In the genomic region with DNA sequence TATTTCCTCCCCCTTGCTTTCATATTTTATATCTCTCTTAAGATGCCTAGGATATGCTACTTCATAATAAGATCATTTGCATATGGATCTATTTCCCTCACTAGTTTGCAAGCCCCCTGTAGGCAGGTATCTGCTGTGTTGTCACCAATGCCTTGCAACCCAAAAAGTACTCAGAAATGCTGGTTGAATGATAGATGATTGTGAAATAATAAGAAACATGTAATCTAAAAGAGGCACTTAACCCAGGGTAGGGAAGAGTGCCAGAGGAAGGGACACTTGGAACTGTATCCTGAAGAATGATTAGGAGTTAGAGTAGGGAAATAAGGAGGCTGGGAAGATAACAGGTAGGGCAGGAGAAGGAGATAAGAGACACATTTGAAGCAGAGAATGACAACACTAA, we compare ENCODE assay signal across 28 cellular contexts. TPM values are rescaled to one million over a fixed set of nuclear protein-coding genes. Genes with fewer than 3 reads are reported as not detected.
A peak's percentile ranks its signal among the peaks of the same experiment; 100 is the strongest.
DNase-seq lines count a peak whose midpoint lies in the region; ATAC-seq, FAIRE-seq and TF ChIP-seq lines count a peak whose summit lies in the region.
"Had no signal": no experiment of that assay in that cellular context is flagged by ENCODE, and none has a peak within 500 bp of the region (broad histone marks: within the 10 kb centered on the region; RNA-seq: fewer than 3 reads in every experiment).

No MANE protein-coding gene starts in this region.

- CTCF ChIA-PET in K562 (lab: Yijun Ruan, JAX; ENCODE audit: low intra/inter-chr PET ratio), result no interaction called here

- no peak overlapping the region for H3K23ac ChIP-seq in H9 (ENCODE audit: insufficient read length, low read depth, low read length)

- no TSS peak for BruUV-seq in K562 (replicated peaks; lab: Mats Ljungman, UMichigan)

- H3K56ac ChIP-seq in H9 (ENCODE audit: insufficient read length, low read depth, low read length), result no peak overlapping the region

- POLR2A ChIA-PET in K562 (lab: Yijun Ruan, JAX), result interaction anchor here (1.1 to 1.3 kb wide), 2 partner anchors 10 to 11 kb away, joined by 4 read pairs; no protein-coding TSS in a partner anchor

- H4K91ac ChIP-seq in H9 (ENCODE audit: insufficient read length, low read depth, low read length), result no peak overlapping the region

- no peak overlapping the region for H3K4me3 Mint-ChIP-seq in H9
- no peak overlapping the region for H3K4me3 Mint-ChIP-seq in stimulated activated naive B cell treated with anti-CD40 and anti-IgM and Interleukin-4, amounts not matched to agents 10 μg/mL and 1 μg/mL and 100 μg/mL, for 72 hours
- H3K4me3 Mint-ChIP-seq: CD14-positive monocyte; CD4-positive, alpha-beta memory T cell; CD4-positive, CD25-positive, alpha-beta regulatory T cell; CD8-positive, alpha-beta memory T cell had no signal

- no peak for ATAC-seq in K562
- no peak for ATAC-seq in stimulated activated naive B cell treated with anti-CD40 and anti-IgM and Interleukin-4, amounts not matched to agents 10 μg/mL and 1 μg/mL and 100 μg/mL, for 72 hours (replicated peaks)
- ATAC-seq: A549, GM12878 had no signal

- in situ Hi-C loops in K562 (cut with MboI), result no loop called here

- no peaks in the 10 kb centered on the region for H3K4me1 Mint-ChIP-seq in H9
- peaks cover 2 to 6% of the 10 kb centered on the region in 2 donors for H3K4me1 Mint-ChIP-seq in stimulated activated naive B cell treated with anti-CD40 and anti-IgM and Interleukin-4, amounts not matched to agents 10 μg/mL and 1 μg/mL and 100 μg/mL, for 72 hours
- H3K4me1 Mint-ChIP-seq: CD14-positive monocyte had no signal

- no peak overlapping the region for H3K27ac Mint-ChIP-seq in H9
- H3K27ac Mint-ChIP-seq in stimulated activated naive B cell treated with anti-CD40 and anti-IgM and Interleukin-4, amounts not matched to agents 10 μg/mL and 1 μg/mL and 100 μg/mL, for 72 hours, result no peak overlapping the region

- no peak for TF ChIP-seq RAD21 in K562 (CRISPR knock-in tag; conservative IDR thresholded peaks at IDR 0.05 in 1 of 2, IDR thresholded peaks at IDR 0.05 in 1 of 2)

- no peak for TF ChIP-seq EP300 in K562 (IDR thresholded peaks at IDR 0.05; ENCODE audit: low read length)

- H2BK15ac ChIP-seq in H9 (ENCODE audit: low read depth, low read length), result no peak overlapping the region

- no peaks in the 10 kb centered on the region for H3K9me1 ChIP-seq in K562 (ENCODE audit: control insufficient read depth, insufficient read depth, low read length)

- H3K18ac ChIP-seq in H9 (ENCODE audit: insufficient read length, low read depth, low read length), result no peak overlapping the region

- H3K4me1 ChIP-seq in H9 (ENCODE audit: insufficient read depth, low read length) (no peaks in the 10 kb centered on the region), K562 (replicated peaks in 1 of 2; ENCODE audit: control insufficient read depth in 2 of 2, insufficient read depth in 2 of 2, low read length in 2 of 2) (no peaks in the 10 kb centered on the region), stomach smooth muscle (ENCODE audit: control insufficient read depth, insufficient read depth, low read length) (peaks cover 2% of the 10 kb centered on the region)
- H3K4me1 ChIP-seq: BE2C, BLaER1 had no signal

- H2BK120ac ChIP-seq in H9 (ENCODE audit: low read depth, low read length, poor library complexity, severe bottlenecking), result no peak overlapping the region

- TF ChIP-seq POLR2A in K562 (conservative IDR thresholded peaks at IDR 0.05), result no peak

- H3K27ac ChIP-seq in H9 (ENCODE audit: insufficient read length, low read depth, low read length) (no peak overlapping the region), K562 (ENCODE audit: extremely low read depth, low read depth, low read length) (no peak overlapping the region), stomach smooth muscle (ENCODE audit: low read length) (peak overlapping the region; percentile 13)
- H3K27ac ChIP-seq: 22Rv1, A549, BLaER1 had no signal

- intact Hi-C loops in K562 (cut with micrococcal nuclease), result no loop called here

- peaks cover 18 to 59% (median 43%) of the 10 kb centered on the region in 3 experiments; a peak in 6 of 7 replicates for H3K36me3 Mint-ChIP-seq in H9 (ENCODE audit: insufficient read depth in 1 of 3, low read depth in 3 of 3)
- H3K36me3 Mint-ChIP-seq in stimulated activated naive B cell treated with anti-CD40 and anti-IgM and Interleukin-4, amounts not matched to agents 10 μg/mL and 1 μg/mL and 100 μg/mL, for 72 hours, result peaks cover 31 to 46% of the 10 kb centered on the region in 2 donors

- H3K4me2 ChIP-seq in H9 (ENCODE audit: insufficient read depth, insufficient read length, low read length), result no peak overlapping the region
- no peak overlapping the region for H3K4me2 ChIP-seq in K562 (ENCODE audit: insufficient read depth, low read length)
- H3K4me2 ChIP-seq: A549, BLaER1 had no signal

- no peak overlapping the region for H2AFZ ChIP-seq in H9 (ENCODE audit: low read length)
- H2AFZ ChIP-seq in K562 (ENCODE audit: low read depth, low read length), result no peak overlapping the region

- H4K20me1 ChIP-seq in H9 (ENCODE audit: control insufficient read depth, insufficient read depth, insufficient read length) (no peaks in the 10 kb centered on the region), K562 (replicated peaks; ENCODE audit: control insufficient read depth, insufficient read depth, low read length) (no peaks in the 10 kb centered on the region)
- H4K20me1 ChIP-seq: BLaER1 had no signal

- no peak overlapping the region for H2BK20ac ChIP-seq in H9 (ENCODE audit: low read depth, low read length, poor library complexity, severe bottlenecking)

- H2BK5ac ChIP-seq in H9 (ENCODE audit: insufficient read length, low read length), result no peak overlapping the region

- H3T11ph ChIP-seq in H9 (ENCODE audit: low read length), result no peak overlapping the region

- H2BK12ac ChIP-seq in H9 (ENCODE audit: insufficient read length, low read depth, low read length), result no peak overlapping the region

- no peak overlapping the region for H3K4ac ChIP-seq in H9 (ENCODE audit: low read depth, low read length)

- no peaks in the 10 kb centered on the region for H3K9me3 Mint-ChIP-seq in H9
- H3K9me3 Mint-ChIP-seq in stimulated activated naive B cell treated with anti-CD40 and anti-IgM and Interleukin-4, amounts not matched to agents 10 μg/mL and 1 μg/mL and 100 μg/mL, for 72 hours, result peaks cover 0 to 3% of the 10 kb centered on the region in 2 donors

- H4K5ac ChIP-seq in H9 (ENCODE audit: insufficient read length, low read depth, low read length), result no peak overlapping the region

- H2AK5ac ChIP-seq in H9 (ENCODE audit: insufficient read length, low read length), result no peak overlapping the region

- H3K14ac ChIP-seq in H9 (ENCODE audit: insufficient read depth, low read length), result no peak overlapping the region

- H3K36me3 ChIP-seq in K562 (ENCODE audit: control insufficient read depth, insufficient read depth, low read length), result peaks cover 28% of the 10 kb centered on the region
- H3K36me3 ChIP-seq in stomach smooth muscle (ENCODE audit: control insufficient read depth in 2 of 2, insufficient read depth in 2 of 2, low read length in 2 of 2), result peaks cover 22 to 26% of the 10 kb centered on the region in 2 donors
- H3K36me3 ChIP-seq: BE2C had no signal

- no peak overlapping the region for H3K4me3 ChIP-seq in K562
- no peak overlapping the region for H3K4me3 ChIP-seq in stomach smooth muscle (ENCODE audit: low read length in 2 of 2)
- H3K4me3 ChIP-seq: A549, BLaER1, GM12878 had no signal

- TF ChIP-seq CTCF in H9 (conservative IDR thresholded peaks at IDR 0.05) (0 out of 3 replicates have a peak, but pooled peaks have one; percentile 9), K562 (IDR thresholded peaks at IDR 0.05 in 2 of 3, conservative IDR thresholded peaks at IDR 0.05 in 1 of 3; ENCODE audit: insufficient read depth in 2 of 3, low read depth in 1 of 3, low read length in 3 of 3) (no peak)

- no peaks in the 10 kb centered on the region for H3K27me3 Mint-ChIP-seq in H9 (ENCODE audit: low read depth)
- H3K27me3 Mint-ChIP-seq in stimulated activated naive B cell treated with anti-CD40 and anti-IgM and Interleukin-4, amounts not matched to agents 10 μg/mL and 1 μg/mL and 100 μg/mL, for 72 hours, result no peaks in the 10 kb centered on the region
- H3K27me3 Mint-ChIP-seq: CD4-positive, alpha-beta memory T cell; CD4-positive, CD25-positive, alpha-beta regulatory T cell; CD8-positive, alpha-beta memory T cell had no signal

- no peaks in the 10 kb centered on the region for H3K9me3 ChIP-seq in H9 (ENCODE audit: control insufficient read depth, low read depth, low read length)
- H3K9me3 ChIP-seq in K562 (replicated peaks; ENCODE audit: control insufficient read depth, insufficient read depth, low read depth, low read length), result no peaks in the 10 kb centered on the region
- no peaks in the 10 kb centered on the region for H3K9me3 ChIP-seq in stomach smooth muscle (ENCODE audit: control insufficient read depth in 2 of 2, low read length in 2 of 2)
- H3K9me3 ChIP-seq: A549, BE2C had no signal

- H4K8ac ChIP-seq in H9 (replicated peaks; ENCODE audit: insufficient read length, low read depth, low read length), result no peak overlapping the region

- no peak overlapping the region for H3K9ac ChIP-seq in H9 (ENCODE audit: extremely low read depth, insufficient read length, low read length)
- H3K9ac ChIP-seq in K562 (ENCODE audit: insufficient read depth in 1 of 2, low read depth in 2 of 2, low read length in 2 of 2), result no peak overlapping the region
- H3K9ac ChIP-seq in stomach smooth muscle (ENCODE audit: low read length in 2 of 2), result no peak overlapping the region
- H3K9ac ChIP-seq: BLaER1 had no signal

- no peaks in the 10 kb centered on the region for H3K23me2 ChIP-seq in H9 (ENCODE audit: insufficient read length, low read depth, low read length, poor library complexity, severe bottlenecking)

- H3K79me1 ChIP-seq in H9 (ENCODE audit: insufficient read depth, low read depth, low read length, poor library complexity, severe bottlenecking), result no peaks in the 10 kb centered on the region

- FAIRE-seq in K562 (lab: Jason Lieb, UNC), result no peak
- FAIRE-seq: A549, GM12892, GM18507 had no signal

- no peaks in the 10 kb centered on the region for H3K79me2 ChIP-seq in H9 (ENCODE audit: insufficient read depth, low read length)
- no peaks in the 10 kb centered on the region for H3K79me2 ChIP-seq in K562 (ENCODE audit: control insufficient read depth, insufficient read depth, low read length)

- no peaks in the 10 kb centered on the region for H3K27me3 ChIP-seq in H9 (ENCODE audit: insufficient read depth, low read length)
- no peaks in the 10 kb centered on the region for H3K27me3 ChIP-seq in K562 (ENCODE audit: control insufficient read depth in 2 of 2, insufficient read depth in 2 of 2, low read length in 2 of 2)
- no peaks in the 10 kb centered on the region for H3K27me3 ChIP-seq in stomach smooth muscle (ENCODE audit: control insufficient read depth in 1 of 2, insufficient read depth in 2 of 2, low read length in 2 of 2)
- H3K27me3 ChIP-seq: BE2C, BLaER1 had no signal

- DNase-seq in H9 (no peak), K562 (ENCODE audit: extremely low read depth in 1 of 4, low spot score in 3 of 4) (no peak), AG08395 (ENCODE audit: low spot score) (no peak)
- no peak for DNase-seq in stimulated activated naive B cell treated with anti-CD40 and anti-IgM and Interleukin-4, amounts not matched to agents 10 μg/mL and 1 μg/mL and 100 μg/mL, for 72 hours
- DNase-seq: BE2C; C1 segment of cervical spinal cord; CD4-positive, alpha-beta memory T cell; CD4-positive, CD25-positive, alpha-beta regulatory T cell; CD8-positive, alpha-beta memory T cell; COR-L47; DMS 273 treated with DMSO at 0.1 percent for 48 hours; DMS153; DMS53; DMS79; DND-41; EL; GDM1 had no signal

RNA-seq across cellular contexts. Expression of a gene that starts 12.3 kb away (rescaled TPM):
- total RNA-seq in H9 (2021) (57.3 and 59.6 TPM in 2 replicates), K562 (2014; rRNA removed) (23.4 and 26.5 TPM in 2 replicates), K562 (2014; rRNA removed; fragmentation: Illumina TruSeq; extraction: Trizol) (27.4 and 33.7 TPM in 2 replicates), K562 (2015; rRNA removed; fragmentation: Illumina TruSeq; extraction: Trizol) (27.0 and 28.4 TPM in 2 replicates), K562 (2021) (24.2 and 27.3 TPM in 2 replicates)
- total RNA-seq in K562 (2011; cell fraction: chromatin; rRNA removed; ENCODE audit: low replicate concordance), result 21.8 and 37.4 TPM in 2 replicates
- 12.5 and 17.1 TPM in 2 replicates for total RNA-seq in K562 (2011; cell fraction: nucleolus; rRNA removed)
- 32.8 and 60.7 TPM in 2 replicates for total RNA-seq in K562 (2011; cell fraction: nucleoplasm; rRNA removed)
- polyA plus RNA-seq in K562 (2011; rRNA removed) (50.1 and 56.2 TPM in 2 replicates), K562 (2014; fragmentation: Illumina TruSeq; extraction: Trizol) (37.9 and 44.9 TPM in 2 replicates), K562 (2014; fragmentation: Nextera tagmentation; extraction: Ambion mirVana) (1 to 10 TPM; 6.3 to 9.2 TPM), K562 (2014; rRNA removed) (35.6 and 36.8 TPM in 2 replicates)
- 23.1 and 44.7 TPM in 2 replicates for polyA plus RNA-seq in K562 (2011; cell fraction: cytosol; rRNA removed)
- 21.1 and 30.9 TPM in 2 replicates for polyA plus RNA-seq in K562 (2011; cell fraction: nucleus; rRNA removed)
- polyA plus RNA-seq in K562 (2012), result 21.8 and 34.1 TPM in 2 replicates
- 52.7 and 52.8 TPM in 2 replicates for polyA minus RNA-seq in K562 (2011; rRNA and poly(A)+ RNA removed)
- polyA minus RNA-seq in K562 (2011; cell fraction: cytosol; rRNA and poly(A)+ RNA removed), result 17.8 and 27.0 TPM in 2 replicates
- 11.3 and 19.3 TPM in 2 replicates for polyA minus RNA-seq in K562 (2011; cell fraction: nucleus; rRNA and poly(A)+ RNA removed)

RNA-seq across cellular contexts. Expression of a gene that starts 15.8 kb away (rescaled TPM):
- total RNA-seq in H9 (2021) (not detected in 2 replicates), K562 (2014; rRNA removed) (not detected in 2 replicates), K562 (2014; rRNA removed; fragmentation: Illumina TruSeq; extraction: Trizol) (not detected in 2 replicates), K562 (2015; rRNA removed; fragmentation: Illumina TruSeq; extraction: Trizol) (not detected in 2 replicates), K562 (2021) (not detected in 2 replicates)
- not detected in 2 replicates for total RNA-seq in K562 (2011; cell fraction: chromatin; rRNA removed; ENCODE audit: low replicate concordance)
- total RNA-seq in K562 (2011; cell fraction: nucleolus; rRNA removed), result not detected in 2 replicates
- total RNA-seq in K562 (2011; cell fraction: nucleoplasm; rRNA removed), result not detected in 2 replicates
- polyA plus RNA-seq in K562 (2011; rRNA removed) (not detected in 2 replicates), K562 (2014; fragmentation: Illumina TruSeq; extraction: Trizol) (not detected in 2 replicates), K562 (2014; fragmentation: Nextera tagmentation; extraction: Ambion mirVana) (not detected), K562 (2014; rRNA removed) (not detected in 2 replicates)
- not detected in 2 replicates for polyA plus RNA-seq in K562 (2011; cell fraction: cytosol; rRNA removed)
- not detected in 2 replicates for polyA plus RNA-seq in K562 (2011; cell fraction: nucleus; rRNA removed)
- 0.22 TPM in 1 of 2 replicates, not detected in the other for polyA plus RNA-seq in K562 (2012)
- polyA minus RNA-seq in K562 (2011; rRNA and poly(A)+ RNA removed), result not detected in 2 replicates
- polyA minus RNA-seq in K562 (2011; cell fraction: cytosol; rRNA and poly(A)+ RNA removed), result not detected in 2 replicates
- polyA minus RNA-seq in K562 (2011; cell fraction: nucleus; rRNA and poly(A)+ RNA removed), result not detected in 2 replicates
- total RNA-seq: A172; CD4-positive, alpha-beta memory T cell; CD4-positive, CD25-positive, alpha-beta regulatory T cell; CD8-positive, alpha-beta memory T cell; Daoy; G401; GM12878 had no signal
- polyA plus RNA-seq: A549; CD14-positive monocyte; CD4-positive, CD25-positive, alpha-beta regulatory T cell had no signal

RNA-seq across cellular contexts. Expression of a gene that starts 39.2 kb away (rescaled TPM):
- total RNA-seq in H9 (2021), result 3.2 and 4.1 TPM in 2 replicates
- 7.4 and 16.2 TPM in 2 replicates for total RNA-seq in K562 (2011; cell fraction: chromatin; rRNA removed; ENCODE audit: low replicate concordance)
- 8.8 and 9.8 TPM in 2 replicates for total RNA-seq in K562 (2011; cell fraction: nucleolus; rRNA removed)
- total RNA-seq in K562 (2011; cell fraction: nucleoplasm; rRNA removed), result 10.6 and 13.2 TPM in 2 replicates
- 3.6 and 3.7 TPM in 2 replicates for total RNA-seq in K562 (2014; rRNA removed)
- total RNA-seq in K562 (2014; rRNA removed; fragmentation: Illumina TruSeq; extraction: Trizol), result 3.5 and 3.9 TPM in 2 replicates
- 3.5 and 3.6 TPM in 2 replicates for total RNA-seq in K562 (2015; rRNA removed; fragmentation: Illumina TruSeq; extraction: Trizol)
- total RNA-seq in K562 (2021), result 5.1 and 5.2 TPM in 2 replicates
- 6.2 and 7.5 TPM in 2 replicates for polyA plus RNA-seq in K562 (2011; rRNA removed)
- polyA plus RNA-seq in K562 (2011; cell fraction: cytosol; rRNA removed), result 5.6 and 13.3 TPM in 2 replicates
- polyA plus RNA-seq in K562 (2011; cell fraction: nucleus; rRNA removed), result 7.5 and 12.5 TPM in 2 replicates
- 4.0 and 5.9 TPM in 2 replicates for polyA plus RNA-seq in K562 (2012)
- 4.4 and 4.9 TPM in 2 replicates for polyA plus RNA-seq in K562 (2014; fragmentation: Illumina TruSeq; extraction: Trizol)
- 1 to 10 TPM; 1.0 to 1.1 TPM for polyA plus RNA-seq in K562 (2014; fragmentation: Nextera tagmentation; extraction: Ambion mirVana)
- 3.4 and 4.1 TPM in 2 replicates for polyA plus RNA-seq in K562 (2014; rRNA removed)
- 4.9 and 6.6 TPM in 2 replicates for polyA minus RNA-seq in K562 (2011; rRNA and poly(A)+ RNA removed)
- polyA minus RNA-seq in K562 (2011; cell fraction: cytosol; rRNA and poly(A)+ RNA removed), result 2.3 and 4.8 TPM in 2 replicates
- 5.4 and 6.3 TPM in 2 replicates for polyA minus RNA-seq in K562 (2011; cell fraction: nucleus; rRNA and poly(A)+ RNA removed)

RNA-seq across cellular contexts. Expression of a gene that starts 51.8 kb away (rescaled TPM):
- 12.9 and 13.4 TPM in 2 replicates for total RNA-seq in H9 (2021)
- total RNA-seq in K562 (2011; cell fraction: chromatin; rRNA removed; ENCODE audit: low replicate concordance), result 86.6 and 98.9 TPM in 2 replicates
- 51.6 and 57.7 TPM in 2 replicates for total RNA-seq in K562 (2011; cell fraction: nucleolus; rRNA removed)
- 71.6 and 91.8 TPM in 2 replicates for total RNA-seq in K562 (2011; cell fraction: nucleoplasm; rRNA removed)
- 27.7 and 33.3 TPM in 2 replicates for total RNA-seq in K562 (2014; rRNA removed)
- 43.7 and 49.4 TPM in 2 replicates for total RNA-seq in K562 (2014; rRNA removed; fragmentation: Illumina TruSeq; extraction: Trizol)
- 33.7 and 42.9 TPM in 2 replicates for total RNA-seq in K562 (2015; rRNA removed; fragmentation: Illumina TruSeq; extraction: Trizol)
- 36.5 and 41.7 TPM in 2 replicates for total RNA-seq in K562 (2021)
- polyA plus RNA-seq in K562 (2011; rRNA removed), result 45.0 and 45.8 TPM in 2 replicates
- polyA plus RNA-seq in K562 (2011; cell fraction: cytosol; rRNA removed), result 34.7 and 38.1 TPM in 2 replicates
- 76.4 and 85.8 TPM in 2 replicates for polyA plus RNA-seq in K562 (2011; cell fraction: nucleus; rRNA removed)
- 42.0 and 54.6 TPM in 2 replicates for polyA plus RNA-seq in K562 (2012)
- polyA plus RNA-seq in K562 (2014; fragmentation: Illumina TruSeq; extraction: Trizol), result 40.4 and 42.1 TPM in 2 replicates
- 10 to 100 TPM; 44.7 to 46.0 TPM for polyA plus RNA-seq in K562 (2014; fragmentation: Nextera tagmentation; extraction: Ambion mirVana)
- 50.8 and 51.3 TPM in 2 replicates for polyA plus RNA-seq in K562 (2014; rRNA removed)
- polyA minus RNA-seq in K562 (2011; rRNA and poly(A)+ RNA removed), result 52.4 and 53.2 TPM in 2 replicates
- polyA minus RNA-seq in K562 (2011; cell fraction: cytosol; rRNA and poly(A)+ RNA removed), result 22.3 and 25.4 TPM in 2 replicates
- 22.1 and 30.1 TPM in 2 replicates for polyA minus RNA-seq in K562 (2011; cell fraction: nucleus; rRNA and poly(A)+ RNA removed)
